ENCODE assay signal across 14 cellular contexts in genomic region chr7:5408777-5409176, GRCh38. TPM values are rescaled to one million over a fixed set of nuclear protein-coding genes. Genes with fewer than 3 reads are reported as not detected.
DNase-seq lines count a peak whose midpoint lies in the region; TF ChIP-seq lines count a peak whose summit lies in the region.
"Had no signal": no experiment of that assay in that cellular context is flagged by ENCODE, and none has a peak within 500 bp of the region (broad histone marks: within the 10 kb centered on the region; RNA-seq: fewer than 3 reads in every experiment).

No MANE protein-coding gene starts in this region.

- H3K9me3 Mint-ChIP-seq in CD8-positive, alpha-beta memory T cell: no peaks in the 10 kb centered on the region
- H3K9me3 Mint-ChIP-seq: CD4-positive, CD25-positive, alpha-beta regulatory T cell; stimulated activated effector memory CD8-positive, alpha-beta T cell treated with anti-CD3 and anti-CD28 coated beads, Interleukin-12 subunit alpha, Interleukin-12 subunit beta, amount 100 ng/mL, for 72 hours had no signal

- H3K4me1 ChIP-seq in hepatocyte (ENCODE audit: insufficient read depth) (peaks cover 7% of the 10 kb centered on the region), ovary (ENCODE audit: insufficient read depth) (peaks cover 17% of the 10 kb centered on the region)
- no peaks in the 10 kb centered on the region for H3K4me1 ChIP-seq in CD8-positive, alpha-beta memory T cell (ENCODE audit: insufficient read depth, low read length)

- peak overlapping the region; percentile 21 for H3K27ac ChIP-seq in hepatocyte
- H3K27ac ChIP-seq in CD8-positive, alpha-beta memory T cell (ENCODE audit: low read depth, low read length): no peak overlapping the region
- no peak overlapping the region for H3K27ac ChIP-seq in ovary

- peaks cover 96% of the 10 kb centered on the region for H4K20me1 ChIP-seq in hepatocyte (ENCODE audit: insufficient read depth, poor library complexity, severe bottlenecking)

- intact Hi-C loops in ovary (cut with DNase I): no loop called here

- H3K36me3 Mint-ChIP-seq in CD8-positive, alpha-beta memory T cell: no peaks in the 10 kb centered on the region
- H3K36me3 Mint-ChIP-seq: CD4-positive, CD25-positive, alpha-beta regulatory T cell; stimulated activated effector memory CD8-positive, alpha-beta T cell treated with anti-CD3 and anti-CD28 coated beads, Interleukin-12 subunit alpha, Interleukin-12 subunit beta, amount 100 ng/mL, for 72 hours had no signal

- peaks cover 100% of the 10 kb centered on the region for H3K79me2 ChIP-seq in hepatocyte

- H3K4me3 Mint-ChIP-seq in CD8-positive, alpha-beta memory T cell: no peak overlapping the region
- H3K4me3 Mint-ChIP-seq: CD4-positive, CD25-positive, alpha-beta regulatory T cell; stimulated activated effector memory CD8-positive, alpha-beta T cell treated with anti-CD3 and anti-CD28 coated beads, Interleukin-12 subunit alpha, Interleukin-12 subunit beta, amount 100 ng/mL, for 72 hours had no signal

- no peak for TF ChIP-seq EP300 in ovary (IDR thresholded peaks at IDR 0.05)

- H3K4me3 ChIP-seq in hepatocyte: no peak overlapping the region
- no peak overlapping the region for H3K4me3 ChIP-seq in CD8-positive, alpha-beta memory T cell (ENCODE audit: low read length)
- no peak overlapping the region for H3K4me3 ChIP-seq in ovary
- H3K4me3 ChIP-seq: gastroesophageal sphincter had no signal

- H3K27me3 ChIP-seq in hepatocyte (no peaks in the 10 kb centered on the region), ovary (no peaks in the 10 kb centered on the region)
- H3K27me3 ChIP-seq in CD8-positive, alpha-beta memory T cell (ENCODE audit: insufficient read depth, low read length, poor library complexity, severe bottlenecking): no peaks in the 10 kb centered on the region
- H3K27me3 ChIP-seq: gastroesophageal sphincter had no signal

- no peak for TF ChIP-seq CTCF in hepatocyte (IDR thresholded peaks at IDR 0.05; ENCODE audit: poor library complexity)
- TF ChIP-seq CTCF in GM20000 (IDR thresholded peaks at IDR 0.05; ENCODE audit: extremely low read depth, missing control alignments): no peak
- no peak for TF ChIP-seq CTCF in ovary (IDR thresholded peaks at IDR 0.05)

- TF ChIP-seq POLR2A in ovary (IDR thresholded peaks at IDR 0.05): no peak

- CTCF ChIA-PET in CD8-positive, alpha-beta memory T cell (lab: Charles Lee): interaction anchor here (1.7 kb wide), 1 partner anchor 12 kb away, joined by 3 read pairs; no protein-coding TSS in a partner anchor

- H3K9me3 ChIP-seq in hepatocyte (ENCODE audit: low read depth): no peaks in the 10 kb centered on the region
- H3K9me3 ChIP-seq in CD8-positive, alpha-beta memory T cell (ENCODE audit: low read length): no peaks in the 10 kb centered on the region
- no peaks in the 10 kb centered on the region for H3K9me3 ChIP-seq in ovary
- H3K9me3 ChIP-seq: gastroesophageal sphincter had no signal

- H2AFZ ChIP-seq in hepatocyte: no peak overlapping the region

- POLR2A ChIA-PET in CD8-positive, alpha-beta memory T cell (lab: Charles Lee): no interaction called here

- H3K27ac Mint-ChIP-seq in CD8-positive, alpha-beta memory T cell: no peak overlapping the region
- H3K27ac Mint-ChIP-seq: CD4-positive, CD25-positive, alpha-beta regulatory T cell; stimulated activated effector memory CD8-positive, alpha-beta T cell treated with anti-CD3 and anti-CD28 coated beads, Interleukin-12 subunit alpha, Interleukin-12 subunit beta, amount 100 ng/mL, for 72 hours had no signal

- H3K4me2 ChIP-seq in hepatocyte: no peak overlapping the region

- H3K9me2 ChIP-seq in hepatocyte (replicated peaks; ENCODE audit: insufficient read depth): no peaks in the 10 kb centered on the region

- WGBS in hepatocyte (ENCODE audit: low lambda C conversion rate, missing lambda C conversion rate): 65% methylated on average over 4 of the region's 4 CpGs
- WGBS in ovary, 3 donors: 80 to 87% (median 85%) methylated on average over 4 of the region's 4 CpGs

- no peaks in the 10 kb centered on the region for H3K4me1 Mint-ChIP-seq in CD8-positive, alpha-beta memory T cell
- H3K4me1 Mint-ChIP-seq: stimulated activated effector memory CD8-positive, alpha-beta T cell treated with anti-CD3 and anti-CD28 coated beads, Interleukin-12 subunit alpha, Interleukin-12 subunit beta, amount 100 ng/mL, for 72 hours had no signal

- DNase-seq in ELF-1 (ENCODE audit: low read depth, low spot score) (peak; percentile 30), astrocyte of the hippocampus (ENCODE audit: low read depth, low spot score) (peak; percentile 58), hepatocyte (ENCODE audit: low spot score) (no peak), renal cortical epithelial cell (ENCODE audit: low read depth) (peak; percentile 56), GM20000 (ENCODE audit: low spot score) (no peak), NCI-H2107 (lab: John Stamatoyannopoulos, UW) (no peak), ovary (no peak)
- DNase-seq in CD8-positive, alpha-beta memory T cell: no peak
- DNase-seq: activated naive CD4-positive, alpha-beta T cell treated with Interleukin-2 at 50 U/mL for 16 hours; CD4-positive, CD25-positive, alpha-beta regulatory T cell; kidney glomerular epithelial cell; NCI-H345 had no signal

- H3K36me3 ChIP-seq in hepatocyte (replicated peaks; ENCODE audit: insufficient read depth, low read depth): no peaks in the 10 kb centered on the region
- no peaks in the 10 kb centered on the region for H3K36me3 ChIP-seq in CD8-positive, alpha-beta memory T cell (ENCODE audit: insufficient read depth, low read length)
- no peaks in the 10 kb centered on the region for H3K36me3 ChIP-seq in ovary

- peaks cover 15 to 25% of the 10 kb centered on the region in 2 donors for H3K27me3 Mint-ChIP-seq in CD8-positive, alpha-beta memory T cell

RNA-seq across cellular contexts. Expression of gene TNRC18, which starts 14.9 kb away (rescaled TPM):
- total RNA-seq in hepatocyte: 28.2 and 52.8 TPM in 2 replicates
- polyA plus RNA-seq in hepatocyte: 15.2 and 18.1 TPM in 2 replicates
- 9.9 and 91.0 TPM in 2 replicates for total RNA-seq in renal cortical epithelial cell
- 10 to 100 TPM; 44.7 to 47.4 TPM for total RNA-seq in CD8-positive, alpha-beta memory T cell
- polyA plus RNA-seq in CD8-positive, alpha-beta memory T cell: 2.1 TPM
- total RNA-seq in ovary: 100 to 1,000 TPM in 4 of 7 donors, 10 to 100 TPM in 3; 48.6 to 153 (median 105) TPM
- 10 to 100 TPM; 60.4 to 69.8 TPM for polyA plus RNA-seq in ovary

Comparison
In these comparisons a context has a peak if more than half of its experiments do, and no peak if none do; other contexts are left out.
1. DNase-seq: peak in ELF-1 (single experiment), astrocyte of the hippocampus (single experiment) and renal cortical epithelial cell (single experiment); none in hepatocyte (single experiment), GM20000 (single experiment), CD8-positive, alpha-beta memory T cell (0 of 5), NCI-H2107 (single experiment) and ovary (0 of 5).